In genomic region chr18:13465476-13465875, GRCh38 we compare ENCODE assay signal across 10 cellular contexts.
A peak's percentile ranks its signal among the peaks of the same experiment; 100 is the strongest.
DNase-seq lines count a peak whose midpoint lies in the region; ATAC-seq and TF ChIP-seq lines count a peak whose summit lies in the region.
"Had no signal": no experiment of that assay in that cellular context is flagged by ENCODE, and none has a peak within 500 bp of the region (broad histone marks: within the 10 kb centered on the region; RNA-seq: fewer than 3 reads in every experiment).

No MANE protein-coding gene starts in this region.

- H3K4me3 Mint-ChIP-seq in activated naive CD4-positive, alpha-beta T cell treated with anti-CD3 and anti-CD28 coated beads for 36 hours = peak overlapping the region; percentile 82
- peak overlapping the region; percentile 93 for H3K4me3 Mint-ChIP-seq in T-helper 17 cell

- H3K27ac Mint-ChIP-seq in activated naive CD4-positive, alpha-beta T cell treated with anti-CD3 and anti-CD28 coated beads for 36 hours = peak overlapping the region; percentile 95
- H3K27ac Mint-ChIP-seq in T-helper 17 cell = peak overlapping the region; percentile 95

- no peak for TF ChIP-seq POLR2A in transverse colon (IDR thresholded peaks at IDR 0.05)
- no peak for TF ChIP-seq POLR2A in erythroblast (IDR thresholded peaks at IDR 0.05; ENCODE audit: low read length)

- TF ChIP-seq EP300 in transverse colon (IDR thresholded peaks at IDR 0.05; ENCODE audit: low read depth) = no peak

- no peaks in the 10 kb centered on the region for H3K36me3 ChIP-seq in transverse colon

- H3K27me3 Mint-ChIP-seq in activated naive CD4-positive, alpha-beta T cell treated with anti-CD3 and anti-CD28 coated beads for 36 hours (ENCODE audit: low read depth) = no peaks in the 10 kb centered on the region
- no peaks in the 10 kb centered on the region for H3K27me3 Mint-ChIP-seq in T-helper 17 cell

- H3K4me1 Mint-ChIP-seq in activated naive CD4-positive, alpha-beta T cell treated with anti-CD3 and anti-CD28 coated beads for 36 hours (ENCODE audit: low read depth) = peaks cover 63% of the 10 kb centered on the region
- peaks cover 40% of the 10 kb centered on the region for H3K4me1 Mint-ChIP-seq in T-helper 17 cell

- peaks cover 27% of the 10 kb centered on the region for H3K36me3 Mint-ChIP-seq in activated naive CD4-positive, alpha-beta T cell treated with anti-CD3 and anti-CD28 coated beads for 36 hours (ENCODE audit: low read depth)
- no peaks in the 10 kb centered on the region for H3K36me3 Mint-ChIP-seq in T-helper 17 cell (ENCODE audit: low read depth)

- 63% methylated on average over 5 of the region's 5 CpGs for WGBS in right cardiac atrium
- 63 to 78% methylated on average over 5 of the region's 5 CpGs for WGBS in transverse colon (ENCODE audit: low coverage in 1 of 2), 2 donors

- in situ Hi-C loops in transverse colon (cut with MboI; ENCODE audit: low pct_ligation_motif_present in 1 of 4, low pct_unique_long_range_greater_than_20kb in 1 of 4, low sequenced_read_pairs in 3 of 4) = no loop called here

- peaks cover 13% of the 10 kb centered on the region for H3K9me3 Mint-ChIP-seq in activated naive CD4-positive, alpha-beta T cell treated with anti-CD3 and anti-CD28 coated beads for 36 hours

- H3K9me3 ChIP-seq in T-helper 17 cell (ENCODE audit: control insufficient read depth, low read length, poor library complexity, severe bottlenecking) (no peaks in the 10 kb centered on the region), right cardiac atrium (ENCODE audit: control insufficient read depth, low read length) (no peaks in the 10 kb centered on the region), transverse colon (no peaks in the 10 kb centered on the region)

- ATAC-seq in T-helper 17 cell (peak; percentile 6), right cardiac atrium (peak; percentile 54 to 74), GM18520 (IDR thresholded peaks at IDR 0.05; ENCODE audit: unreplicated experiment) (no peak), HG03571 (IDR thresholded peaks at IDR 0.05; ENCODE audit: unreplicated experiment) (no peak)

- no peak for TF ChIP-seq CTCF in transverse colon (IDR thresholded peaks at IDR 0.05)

- H3K27ac ChIP-seq in right cardiac atrium (ENCODE audit: low read length) (no peak overlapping the region), transverse colon (peak overlapping the region; percentile 28 to 46 (median 35))
- H3K27ac ChIP-seq: C4-2B had no signal

- intact Hi-C loops in activated naive CD4-positive, alpha-beta T cell treated with anti-CD3 and anti-CD28 coated beads for 36 hours (cut with micrococcal nuclease) = loop anchor here (2.0 to 10.0 kb wide), 5 partner anchors 27 to 259 kb away; partner anchors contain the start of genes FAM210A and RNMT
- intact Hi-C loops in right cardiac atrium (cut with DNase I) = loop anchor here in 1 of 4 donors (10.0 kb wide), 1 partner anchor 251 kb away; the partner anchor contains the start of gene LDLRAD4
- intact Hi-C loops in transverse colon (cut with DNase I; ENCODE audit: low total_unique reads) = no loop called here

- no peaks in the 10 kb centered on the region for H3K27me3 ChIP-seq in right cardiac atrium (ENCODE audit: control insufficient read depth, insufficient read depth)
- no peaks in the 10 kb centered on the region for H3K27me3 ChIP-seq in transverse colon

- H3K4me3 ChIP-seq in right cardiac atrium (ENCODE audit: low read length) = no peak overlapping the region
- H3K4me3 ChIP-seq in transverse colon = peak overlapping the region in 1 of 4 donors; percentile 25

- DNase-seq in activated naive CD4-positive, alpha-beta T cell treated with anti-CD3 and anti-CD28 coated beads for 36 hours = peak; percentile 29
- DNase-seq in activated naive CD4-positive, alpha-beta T cell treated with anti-CD3 and anti-CD28 coated beads, Interleukin-2, amount 50 U/mL, for 16 hours = no peak
- DNase-seq in T-helper 17 cell (no peak), right cardiac atrium (no peak), transverse colon (no peak), erythroblast (lab: John Stamatoyannopoulos, UW) (no peak)
- DNase-seq: NCI-H1930 had no signal

- no peaks in the 10 kb centered on the region for H3K4me1 ChIP-seq in right cardiac atrium (ENCODE audit: control insufficient read depth, insufficient read depth, low read length)
- peaks cover 0 to 7% (median 1%) of the 10 kb centered on the region in 4 donors for H3K4me1 ChIP-seq in transverse colon

- CTCF ChIA-PET in activated naive CD4-positive, alpha-beta T cell treated with anti-CD3 and anti-CD28 coated beads for 36 hours (lab: Charles Lee) = no interaction called here

Comparison
In these comparisons a context has a peak if more than half of its experiments do, and no peak if none do; other contexts are left out.
1. ATAC-seq: peak in T-helper 17 cell (single experiment) and right cardiac atrium (2 of 2); none in GM18520 (single experiment) and HG03571 (single experiment).